ENCODE assay signal across 20 cellular contexts in genomic region chrX:122512561-122513072, GRCh38.
DNase-seq lines count a peak whose midpoint lies in the region; ATAC-seq, FAIRE-seq and TF ChIP-seq lines count a peak whose summit lies in the region.
"Had no signal": no experiment of that assay in that cellular context is flagged by ENCODE, and none has a peak within 500 bp of the region (broad histone marks: within the 10 kb centered on the region; RNA-seq: fewer than 3 reads in every experiment).

No MANE protein-coding gene starts in this region.

- no peak for TF ChIP-seq CTCF in astrocyte (IDR thresholded peaks at IDR 0.05; ENCODE audit: insufficient read depth, low read depth, low read length)
- no peak for TF ChIP-seq CTCF in fibroblast of villous mesenchyme (IDR thresholded peaks at IDR 0.05; ENCODE audit: insufficient read depth, low read depth, low read length)
- TF ChIP-seq CTCF in SK-N-SH (IDR thresholded peaks at IDR 0.05) = no peak

- no peaks in the 10 kb centered on the region for H3K4me1 ChIP-seq in astrocyte (ENCODE audit: insufficient read depth, low read length)
- no peaks in the 10 kb centered on the region for H3K4me1 ChIP-seq in SK-N-SH (ENCODE audit: control insufficient read depth in 1 of 2, insufficient read depth in 2 of 2, low read depth in 1 of 2, low read length in 1 of 2)

- H3K36me3 ChIP-seq in astrocyte (ENCODE audit: insufficient read depth, low read length) (no peaks in the 10 kb centered on the region), SK-N-SH (replicated peaks in 1 of 2; ENCODE audit: control insufficient read depth in 1 of 2, insufficient read depth in 2 of 2, low read length in 1 of 2) (no peaks in the 10 kb centered on the region)

- FAIRE-seq in astrocyte (lab: Jason Lieb, UNC) = peak; percentile 90
- FAIRE-seq: A204.1, HTR-8/SVneo had no signal

- H3K4me3 Mint-ChIP-seq in astrocyte (ENCODE audit: unreplicated experiment) = no peak overlapping the region
- H3K4me3 Mint-ChIP-seq in activated naive CD4-positive, alpha-beta T cell treated with anti-CD3 and anti-CD28 coated beads for 36 hours = no peak overlapping the region
- H3K4me3 Mint-ChIP-seq: CD14-positive monocyte, IgD-negative memory B cell had no signal

- H3K4me3 ChIP-seq in astrocyte (ENCODE audit: insufficient read depth, low read depth, low read length) (no peak overlapping the region), fibroblast of villous mesenchyme (ENCODE audit: low read depth, low read length) (no peak overlapping the region), SK-N-SH (ENCODE audit: low read depth in 2 of 2, low read length in 1 of 2) (no peak overlapping the region)
- H3K4me3 ChIP-seq: PC-9 had no signal

- no peaks in the 10 kb centered on the region for H3K79me2 ChIP-seq in astrocyte (ENCODE audit: insufficient read depth, low read length)
- no peaks in the 10 kb centered on the region for H3K79me2 ChIP-seq in SK-N-SH (ENCODE audit: insufficient read depth)

- H3K27me3 ChIP-seq in astrocyte (ENCODE audit: insufficient read depth, low read length) (no peaks in the 10 kb centered on the region), SK-N-SH (ENCODE audit: insufficient read depth) (no peaks in the 10 kb centered on the region)

- H3K9me2 ChIP-seq in SK-N-SH = no peaks in the 10 kb centered on the region

- H3K9me3 ChIP-seq in astrocyte (ENCODE audit: insufficient read depth, low read depth, low read length) = no peaks in the 10 kb centered on the region
- no peaks in the 10 kb centered on the region for H3K9me3 ChIP-seq in SK-N-SH

- intact Hi-C loops in activated naive CD4-positive, alpha-beta T cell treated with anti-CD3 and anti-CD28 coated beads for 36 hours (cut with micrococcal nuclease) = no loop called here

- H3F3A ChIP-seq in SK-N-SH (replicated peaks; ENCODE audit: insufficient read depth) = no peaks in the 10 kb centered on the region

- H2AFZ ChIP-seq in astrocyte (ENCODE audit: low read depth, low read length) (no peak overlapping the region), SK-N-SH (ENCODE audit: low read depth) (no peak overlapping the region)
- H2AFZ ChIP-seq: PC-9 had no signal

- peaks cover 9% of the 10 kb centered on the region for H3K4me1 Mint-ChIP-seq in astrocyte (ENCODE audit: low read depth, unreplicated experiment)
- H3K4me1 Mint-ChIP-seq in activated naive CD4-positive, alpha-beta T cell treated with anti-CD3 and anti-CD28 coated beads for 36 hours (ENCODE audit: low read depth) = no peaks in the 10 kb centered on the region
- H3K4me1 Mint-ChIP-seq: CD14-positive monocyte, IgD-negative memory B cell had no signal

- H3K27ac Mint-ChIP-seq in astrocyte (ENCODE audit: unreplicated experiment) = peak overlapping the region; percentile 36
- H3K27ac Mint-ChIP-seq in activated naive CD4-positive, alpha-beta T cell treated with anti-CD3 and anti-CD28 coated beads for 36 hours = no peak overlapping the region
- H3K27ac Mint-ChIP-seq: CD14-positive monocyte, IgD-negative memory B cell had no signal

- no peak for TF ChIP-seq EP300 in SK-N-SH (IDR thresholded peaks at IDR 0.05; ENCODE audit: borderline replicate concordance in 1 of 2, low read depth in 1 of 2, low read length in 1 of 2)

- CTCF ChIA-PET in activated naive CD4-positive, alpha-beta T cell treated with anti-CD3 and anti-CD28 coated beads for 36 hours (lab: Charles Lee) = no interaction called here
- CTCF ChIA-PET in SK-N-SH (lab: Yijun Ruan, JAX) = no interaction called here

- H3K27ac ChIP-seq in astrocyte (ENCODE audit: low read depth, low read length) (no peak overlapping the region), SK-N-SH (ENCODE audit: low read depth in 2 of 2, low read length in 1 of 2) (no peak overlapping the region)
- H3K27ac ChIP-seq: HL-60, PC-9 had no signal

- no peaks in the 10 kb centered on the region for H3K27me3 Mint-ChIP-seq in astrocyte (ENCODE audit: low read depth, unreplicated experiment)
- no peaks in the 10 kb centered on the region for H3K27me3 Mint-ChIP-seq in activated naive CD4-positive, alpha-beta T cell treated with anti-CD3 and anti-CD28 coated beads for 36 hours (ENCODE audit: low read depth)
- H3K27me3 Mint-ChIP-seq: IgD-negative memory B cell had no signal

- ATAC-seq in HG03571 (IDR thresholded peaks at IDR 0.05; ENCODE audit: unreplicated experiment) = no peak

- H3K9me3 Mint-ChIP-seq in astrocyte (ENCODE audit: unreplicated experiment) = peaks cover 3% of the 10 kb centered on the region
- H3K9me3 Mint-ChIP-seq in activated naive CD4-positive, alpha-beta T cell treated with anti-CD3 and anti-CD28 coated beads for 36 hours = no peaks in the 10 kb centered on the region

- H4K20me1 ChIP-seq in astrocyte (ENCODE audit: insufficient read depth, low read length) = no peaks in the 10 kb centered on the region
- no peaks in the 10 kb centered on the region for H4K20me1 ChIP-seq in SK-N-SH (ENCODE audit: insufficient read depth)

- POLR2A ChIA-PET in SK-N-SH (lab: Yijun Ruan, JAX) = no interaction called here

- no peak for TF ChIP-seq RAD21 in SK-N-SH (IDR thresholded peaks at IDR 0.05; ENCODE audit: low read length)

- no peaks in the 10 kb centered on the region for H3K36me3 Mint-ChIP-seq in astrocyte (ENCODE audit: low read depth, unreplicated experiment)
- no peaks in the 10 kb centered on the region for H3K36me3 Mint-ChIP-seq in activated naive CD4-positive, alpha-beta T cell treated with anti-CD3 and anti-CD28 coated beads for 36 hours (ENCODE audit: low read depth)
- H3K36me3 Mint-ChIP-seq: CD14-positive monocyte, IgD-negative memory B cell had no signal

- whole genome bisulfite sequencing in SK-N-SH (ENCODE audit: low lambda C conversion rate) = 9% methylated on average over 3 of the region's 3 CpGs

- H3K9ac ChIP-seq in astrocyte (ENCODE audit: low read length) (no peak overlapping the region), SK-N-SH (no peak overlapping the region)

- DNase-seq in AG08395 (ENCODE audit: low spot score) (peak; percentile 31), EL (peak; percentile 52), astrocyte (ENCODE audit: low read depth) (peak; percentile 45), fibroblast of villous mesenchyme (ENCODE audit: low read depth) (peak; percentile 12), SK-N-SH (no peak), NCI-H1436 (lab: John Stamatoyannopoulos, UW) (no peak)
- DNase-seq in activated naive CD4-positive, alpha-beta T cell treated with anti-CD3 and anti-CD28 coated beads for 36 hours = no peak
- DNase-seq: DMS153, H7, NCI-H1105 treated with DMSO at 0.1 percent for 48 hours, NCI-H1930, NCI-H446 treated with DMSO at 0.1 percent for 48 hours, NCI-H748 treated with DMSO at 0.1 percent for 48 hours, PC-9 had no signal

- H3K4me2 ChIP-seq in astrocyte (ENCODE audit: low read length) (no peak overlapping the region), SK-N-SH (no peak overlapping the region)
- H3K4me2 ChIP-seq: PC-9 had no signal

TF ChIP-seq in SK-N-SH, 30 proteins besides CTCF, POLR2A, EP300 and RAD21 (continues in another document):
- TF ChIP-seq TAF1 (IDR thresholded peaks at IDR 0.05; ENCODE audit: borderline replicate concordance, low read depth, low read length) = no peak
- no peak for TF ChIP-seq USF1 (IDR thresholded peaks at IDR 0.05; ENCODE audit: borderline replicate concordance, low read depth)
- no peak for TF ChIP-seq GABPA (IDR thresholded peaks at IDR 0.05; ENCODE audit: low read depth)
- no peak for TF ChIP-seq USF2 (IDR thresholded peaks at IDR 0.05; ENCODE audit: borderline replicate concordance, low read depth, low read length)
- no peak for TF ChIP-seq REST (IDR thresholded peaks at IDR 0.05; ENCODE audit: low read depth, low read length)
- no peak for TF ChIP-seq RCOR1 (IDR thresholded peaks at IDR 0.05; ENCODE audit: low read length)
- no peak for TF ChIP-seq FOSL2 (IDR thresholded peaks at IDR 0.05; ENCODE audit: borderline replicate concordance, low read depth)
- no peak for TF ChIP-seq SMC3 (IDR thresholded peaks at IDR 0.05; ENCODE audit: low read depth, low read length)

Comparison
In these comparisons a context has a peak if more than half of its experiments do, and no peak if none do; other contexts are left out.
1. DNase-seq: peak in AG08395 (single experiment), EL (single experiment), astrocyte (single experiment) and fibroblast of villous mesenchyme (single experiment); none in activated naive CD4-positive, alpha-beta T cell treated with anti-CD3 and anti-CD28 coated beads for 36 hours (single experiment), SK-N-SH (single experiment) and NCI-H1436 (single experiment).